1 cellular context compared by ENCODE assay signal in genomic region chr2:227942021-227942420, GRCh38.
TF ChIP-seq lines count a peak whose summit lies in the region.

No MANE protein-coding gene starts in this region.

TF ChIP-seq in GM12878, 131 proteins besides CTCF, POLR2A, EP300 and RAD21 (continued from another document):
- TF ChIP-seq BCLAF1 (IDR thresholded peaks at IDR 0.05) (no peak), IRF5 (IDR thresholded peaks at IDR 0.05; ENCODE audit: borderline replicate concordance) (no peak), DPF2 (IDR thresholded peaks at IDR 0.05) (no peak), SMAD5 (IDR thresholded peaks at IDR 0.05; ENCODE audit: low read depth) (no peak), KLF5 (IDR thresholded peaks at IDR 0.05; ENCODE audit: partially characterized antibody) (no peak), ESRRA (IDR thresholded peaks at IDR 0.05; ENCODE audit: low read length) (no peak), SREBF2 (IDR thresholded peaks at IDR 0.05; ENCODE audit: low read length) (no peak), SRF (IDR thresholded peaks at IDR 0.05; ENCODE audit: low read depth in 2 of 2, low read length in 2 of 2) (no peak)
